28 cellular contexts compared by ENCODE assay signal in genomic region chr3:72912532-72912931, GRCh38. TPM values are rescaled to one million over a fixed set of nuclear protein-coding genes. Genes with fewer than 3 reads are reported as not detected.
"Had no signal": no experiment of that assay in that cellular context is flagged by ENCODE, and none has a peak within 500 bp of the region (broad histone marks: within the 10 kb centered on the region; RNA-seq: fewer than 3 reads in every experiment).

No MANE protein-coding gene starts in this region.

- H3K36me3 Mint-ChIP-seq: activated naive CD8-positive, alpha-beta T cell treated with anti-CD3 and anti-CD28 coated beads for 36 hours; memory B cell; stimulated activated memory B cell treated with anti-CD40 and anti-IgM and Interleukin-4, amounts not matched to agents 10 μg/mL and 1 μg/mL and 100 μg/mL, for 72 hours had no signal

- H3K27ac ChIP-seq: adrenal gland, foreskin keratinocyte, neutrophil, ovary, right lobe of liver, skin epidermis, thyroid gland, upper lobe of left lung, vagina had no signal

- H3K36me3 ChIP-seq: adrenal gland, neutrophil, ovary, right lobe of liver, thyroid gland, upper lobe of left lung, vagina had no signal

- H3K9me3 Mint-ChIP-seq: activated naive CD4-positive, alpha-beta T cell treated with anti-CD3 and anti-CD28 coated beads for 36 hours; activated naive CD8-positive, alpha-beta T cell treated with anti-CD3 and anti-CD28 coated beads for 36 hours; activated T-helper 1 cell treated with anti-CD3 and anti-CD28 coated beads, Interleukin-12 subunit alpha, Interleukin-12 subunit beta, Interleukin-2, Interleukin-4 antibody, amounts not matched to agents 30 ng/mL and 10 ng/mL and 1 ng/mL, durations not matched to agents 14 hours and 24 hours and 36 hours; memory B cell; naive thymus-derived CD8-positive, alpha-beta T cell; stimulated activated memory B cell treated with anti-CD40 and anti-IgM and Interleukin-4, amounts not matched to agents 10 μg/mL and 1 μg/mL and 100 μg/mL, for 72 hours; stimulated activated naive CD8-positive, alpha-beta T cell treated with anti-CD3 and anti-CD28 coated beads, Interleukin-15, amount 100 ng/mL, for 72 hours had no signal

- H3K27me3 Mint-ChIP-seq: progenitor cell of endocrine pancreas; stimulated activated naive CD8-positive, alpha-beta T cell treated with anti-CD3 and anti-CD28 coated beads, Interleukin-15, amount 100 ng/mL, for 72 hours had no signal

- H3K9me3 ChIP-seq: adrenal gland, neutrophil, ovary, right lobe of liver, thyroid gland, upper lobe of left lung, vagina had no signal

- H3K4me3 Mint-ChIP-seq: activated CD4-positive, alpha-beta T cell treated with anti-CD3 and anti-CD28 coated beads for 36 hours; activated naive CD4-positive, alpha-beta T cell treated with anti-CD3 and anti-CD28 coated beads for 36 hours; activated naive CD8-positive, alpha-beta T cell treated with anti-CD3 and anti-CD28 coated beads for 36 hours; activated T-helper 1 cell treated with anti-CD3 and anti-CD28 coated beads, Interleukin-12 subunit alpha, Interleukin-12 subunit beta, Interleukin-2, Interleukin-4 antibody, amounts not matched to agents 30 ng/mL and 10 ng/mL and 1 ng/mL, durations not matched to agents 14 hours and 24 hours and 36 hours; memory B cell; naive thymus-derived CD8-positive, alpha-beta T cell; stimulated activated memory B cell treated with anti-CD40 and anti-IgM and Interleukin-4, amounts not matched to agents 10 μg/mL and 1 μg/mL and 100 μg/mL, for 72 hours; stimulated activated naive CD8-positive, alpha-beta T cell treated with anti-CD3 and anti-CD28 coated beads, Interleukin-15, amount 100 ng/mL, for 72 hours had no signal

- H3K27ac Mint-ChIP-seq: activated CD4-positive, alpha-beta T cell treated with anti-CD3 and anti-CD28 coated beads for 36 hours; activated naive CD4-positive, alpha-beta T cell treated with anti-CD3 and anti-CD28 coated beads for 36 hours; activated naive CD8-positive, alpha-beta T cell treated with anti-CD3 and anti-CD28 coated beads for 36 hours; activated T-helper 1 cell treated with anti-CD3 and anti-CD28 coated beads, Interleukin-12 subunit alpha, Interleukin-12 subunit beta, Interleukin-2, Interleukin-4 antibody, amounts not matched to agents 30 ng/mL and 10 ng/mL and 1 ng/mL, durations not matched to agents 14 hours and 24 hours and 36 hours; memory B cell; naive thymus-derived CD8-positive, alpha-beta T cell; progenitor cell of endocrine pancreas; stimulated activated memory B cell treated with anti-CD40 and anti-IgM and Interleukin-4, amounts not matched to agents 10 μg/mL and 1 μg/mL and 100 μg/mL, for 72 hours; stimulated activated naive CD8-positive, alpha-beta T cell treated with anti-CD3 and anti-CD28 coated beads, Interleukin-15, amount 100 ng/mL, for 72 hours had no signal

- H3K27me3 ChIP-seq: adrenal gland, foreskin keratinocyte, neutrophil, ovary, right lobe of liver, thyroid gland, upper lobe of left lung, vagina had no signal

- H3K4me3 ChIP-seq: adrenal gland, coronary artery, ovary, right lobe of liver, skin epidermis, thyroid gland, upper lobe of left lung, vagina had no signal

- H3K4me1 Mint-ChIP-seq: activated CD4-positive, alpha-beta T cell treated with anti-CD3 and anti-CD28 coated beads for 36 hours; activated naive CD8-positive, alpha-beta T cell treated with anti-CD3 and anti-CD28 coated beads for 36 hours; memory B cell; naive thymus-derived CD8-positive, alpha-beta T cell; stimulated activated memory B cell treated with anti-CD40 and anti-IgM and Interleukin-4, amounts not matched to agents 10 μg/mL and 1 μg/mL and 100 μg/mL, for 72 hours; stimulated activated naive CD8-positive, alpha-beta T cell treated with anti-CD3 and anti-CD28 coated beads, Interleukin-15, amount 100 ng/mL, for 72 hours had no signal

- DNase-seq: activated CD4-positive, alpha-beta T cell treated with anti-CD3 and anti-CD28 coated beads for 36 hours; activated CD4-positive, alpha-beta T cell treated with anti-CD3 and anti-CD28 coated beads, Interleukin-2, amount 50 U/mL, for 4 hours; activated CD4-positive, CD25-positive, alpha-beta regulatory T cell; activated effector memory CD4-positive, alpha-beta T cell treated with anti-CD3 and anti-CD28 coated beads, Interleukin-2, amount 50 U/mL, for 16 hours; activated naive CD4-positive, alpha-beta T cell treated with anti-CD3 and anti-CD28 coated beads for 36 hours; activated naive CD8-positive, alpha-beta T cell treated with anti-CD3 and anti-CD28 coated beads for 36 hours; activated T-cell treated with anti-CD3 and anti-CD28 coated beads, Interleukin-2, amount 50 U/mL, for 1 hour; adrenal gland; foreskin keratinocyte; left colon; naive thymus-derived CD8-positive, alpha-beta T cell; ovary; right lobe of liver; stimulated activated CD4-positive, alpha-beta T cell treated with anti-CD3 and anti-CD28 coated beads, Interleukin-1b, Interleukin-23, amount 100 ng/mL, for 48 hours; stimulated activated CD4-positive, alpha-beta T cell treated with anti-CD3 and anti-CD28 coated beads, Interleukin-4, amount 100 ng/mL, for 4 hours; stimulated activated CD8-positive, alpha-beta memory T cell treated with anti-CD3 and anti-CD28 coated beads, Interleukin-4, amount 100 ng/mL, for 48 hours; stimulated activated naive CD8-positive, alpha-beta T cell treated with anti-CD3 and anti-CD28 coated beads, Interleukin-15, amount 100 ng/mL, for 72 hours; substantia nigra; thyroid gland had no signal

- H3K4me1 ChIP-seq: foreskin keratinocyte had no signal

RNA-seq across cellular contexts. Expression of gene GXYLT2, which starts 24.7 kb away (rescaled TPM):
- total RNA-seq: activated naive CD4-positive, alpha-beta T cell treated with anti-CD3 and anti-CD28 coated beads for 36 hours; naive thymus-derived CD8-positive, alpha-beta T cell had no signal
- polyA plus RNA-seq: naive thymus-derived CD8-positive, alpha-beta T cell had no signal
